In genomic region chrX:21952624-21953023, GRCh38 we compare ENCODE assay signal across 24 cellular contexts. TPM values are rescaled to one million over a fixed set of nuclear protein-coding genes. Genes with fewer than 3 reads are reported as not detected.
DNase-seq lines count a peak whose midpoint lies in the region; ATAC-seq and TF ChIP-seq lines count a peak whose summit lies in the region.
"Had no signal": no experiment of that assay in that cellular context is flagged by ENCODE, and none has a peak within 500 bp of the region (broad histone marks: within the 10 kb centered on the region; RNA-seq: fewer than 3 reads in every experiment).

No MANE protein-coding gene starts in this region.

- H2BK15ac ChIP-seq in H9 (ENCODE audit: low read depth, low read length): no peak overlapping the region

- H4K8ac ChIP-seq in H9 (replicated peaks; ENCODE audit: insufficient read length, low read depth, low read length): no peak overlapping the region

- no peak overlapping the region for H3T11ph ChIP-seq in H9 (ENCODE audit: low read length)

- H3K56ac ChIP-seq in H9 (ENCODE audit: insufficient read length, low read depth, low read length): no peak overlapping the region

- H2AFZ ChIP-seq in H9 (ENCODE audit: low read length): no peak overlapping the region

- H3K14ac ChIP-seq in H9 (ENCODE audit: insufficient read depth, low read length): no peak overlapping the region

- no peaks in the 10 kb centered on the region for H3K36me3 ChIP-seq in testis (ENCODE audit: low read depth, missing control alignments)

- no peak overlapping the region for H2BK120ac ChIP-seq in H9 (ENCODE audit: low read depth, low read length, poor library complexity, severe bottlenecking)

- H3K4me1 ChIP-seq in H9 (ENCODE audit: insufficient read depth, low read length): peaks cover 5% of the 10 kb centered on the region; the same call in 1 of the 2 replicates
- H3K4me1 ChIP-seq in testis: no peaks in the 10 kb centered on the region
- H3K4me1 ChIP-seq: SJCRH30 had no signal

- no peak for TF ChIP-seq POLR2A in erythroblast (IDR thresholded peaks at IDR 0.05; ENCODE audit: low read length)
- no peak for TF ChIP-seq POLR2A in testis (IDR thresholded peaks at IDR 0.05)

- H3K27ac Mint-ChIP-seq in H9 (peak overlapping the region; percentile 71 to 93 (median 87)), WTC11 (peak overlapping the region; percentile 78), nephron progenitor cell (peak overlapping the region; percentile 97)

- no peak overlapping the region for H3K18ac ChIP-seq in H9 (ENCODE audit: insufficient read length, low read depth, low read length)

- H3K9ac ChIP-seq in H9 (ENCODE audit: extremely low read depth, insufficient read length, low read length): no peak overlapping the region
- H3K9ac ChIP-seq: KMS-11 had no signal

- H2BK20ac ChIP-seq in H9 (ENCODE audit: low read depth, low read length, poor library complexity, severe bottlenecking): no peak overlapping the region

- CTCF ChIA-PET in WTC11 (lab: Charles Lee): no interaction called here

- no peak overlapping the region for H4K91ac ChIP-seq in H9 (ENCODE audit: insufficient read length, low read depth, low read length)

- no peaks in the 10 kb centered on the region for H3K27me3 ChIP-seq in H9 (ENCODE audit: insufficient read depth, low read length)
- H3K27me3 ChIP-seq in testis: no peaks in the 10 kb centered on the region
- H3K27me3 ChIP-seq: SJCRH30 had no signal

- H3K79me1 ChIP-seq in H9 (ENCODE audit: insufficient read depth, low read depth, low read length, poor library complexity, severe bottlenecking): no peaks in the 10 kb centered on the region

- peaks cover 11 to 41% (median 30%) of the 10 kb centered on the region in 3 experiments for H3K36me3 Mint-ChIP-seq in H9 (ENCODE audit: insufficient read depth in 1 of 3, low read depth in 3 of 3)
- no peaks in the 10 kb centered on the region for H3K36me3 Mint-ChIP-seq in WTC11
- peaks cover 61% of the 10 kb centered on the region for H3K36me3 Mint-ChIP-seq in nephron progenitor cell (ENCODE audit: low read depth)

- POLR2A ChIA-PET in WTC11 (lab: Charles Lee): no interaction called here

- intact Hi-C loops in testis (cut with DNase I; ENCODE audit: low total_unique reads): no loop called here

- H3K27ac ChIP-seq in H9 (ENCODE audit: insufficient read length, low read depth, low read length): no peak overlapping the region
- no peak overlapping the region for H3K27ac ChIP-seq in testis
- H3K27ac ChIP-seq: KMS-11, SJCRH30 had no signal

- H3K9me3 ChIP-seq in H9 (ENCODE audit: control insufficient read depth, low read depth, low read length) (peaks cover 9% of the 10 kb centered on the region), testis (no peaks in the 10 kb centered on the region)
- H3K9me3 ChIP-seq: SJCRH30 had no signal

- H2BK12ac ChIP-seq in H9 (ENCODE audit: insufficient read length, low read depth, low read length): no peak overlapping the region

- no peak overlapping the region for H3K4me3 ChIP-seq in testis
- H3K4me3 ChIP-seq: SJCRH30 had no signal

- WGBS in H9 (ENCODE audit: extremely low coverage, insufficient read length, low lambda C conversion rate): no CpG with 5 or more reads among the region's 6 CpGs
- WGBS in testis, 2 donors: 29 to 64% methylated on average over 2 to 6 of the region's 6 CpGs

- no peak overlapping the region for H2BK5ac ChIP-seq in H9 (ENCODE audit: insufficient read length, low read length)

- peaks cover 69 to 74% of the 10 kb centered on the region in 2 experiments for H3K4me1 Mint-ChIP-seq in H9
- H3K4me1 Mint-ChIP-seq in WTC11: peaks cover 64% of the 10 kb centered on the region
- H3K4me1 Mint-ChIP-seq in nephron progenitor cell: peaks cover 66% of the 10 kb centered on the region

- no peak overlapping the region for H4K5ac ChIP-seq in H9 (ENCODE audit: insufficient read length, low read depth, low read length)

- H3K27me3 Mint-ChIP-seq in H9 (ENCODE audit: low read depth) (no peaks in the 10 kb centered on the region), WTC11 (ENCODE audit: low read depth) (no peaks in the 10 kb centered on the region), nephron progenitor cell (ENCODE audit: low read depth, poor library complexity) (no peaks in the 10 kb centered on the region)
- H3K27me3 Mint-ChIP-seq: CD4-positive, alpha-beta memory T cell had no signal

- H3K79me2 ChIP-seq in H9 (ENCODE audit: insufficient read depth, low read length): peaks cover 76% of the 10 kb centered on the region

- H2AK5ac ChIP-seq in H9 (ENCODE audit: insufficient read length, low read length): no peak overlapping the region

- no peak overlapping the region for H3K4ac ChIP-seq in H9 (ENCODE audit: low read depth, low read length)

- peaks cover 3 to 33% of the 10 kb centered on the region in 2 experiments for H3K9me3 Mint-ChIP-seq in H9
- no peaks in the 10 kb centered on the region for H3K9me3 Mint-ChIP-seq in WTC11
- peaks cover 19% of the 10 kb centered on the region for H3K9me3 Mint-ChIP-seq in nephron progenitor cell

- H3K23me2 ChIP-seq in H9 (ENCODE audit: insufficient read length, low read depth, low read length, poor library complexity, severe bottlenecking): no peaks in the 10 kb centered on the region

- no peak overlapping the region for H3K4me2 ChIP-seq in H9 (ENCODE audit: insufficient read depth, insufficient read length, low read length)
- H3K4me2 ChIP-seq: KMS-11 had no signal

- ATAC-seq in WTC11 (no peak), HG03571 (IDR thresholded peaks at IDR 0.05; ENCODE audit: unreplicated experiment) (no peak)
- ATAC-seq: PC-3 had no signal

- H4K20me1 ChIP-seq in H9 (ENCODE audit: control insufficient read depth, insufficient read depth, insufficient read length): no peaks in the 10 kb centered on the region

- TF ChIP-seq CTCF in H9 (conservative IDR thresholded peaks at IDR 0.05) (no peak), WTC11 (IDR thresholded peaks at IDR 0.05) (no peak), nephron progenitor cell (IDR thresholded peaks at IDR 0.05) (no peak), testis (IDR thresholded peaks at IDR 0.05) (no peak)

- no peak overlapping the region for H3K23ac ChIP-seq in H9 (ENCODE audit: insufficient read length, low read depth, low read length)

- DNase-seq in H9 (no peak), WTC11 (ENCODE audit: low spot score) (no peak), erythroblast (lab: John Stamatoyannopoulos, UW) (peak; percentile 1 to 6), nephron progenitor cell (no peak), KG1 (lab: John Stamatoyannopoulos, UW) (no peak), DMS153 treated with DMSO at 0.1 percent for 48 hours (lab: John Stamatoyannopoulos, UW; ENCODE audit: unreplicated experiment) (no peak), testis (no peak)
- DNase-seq: C1 segment of cervical spinal cord; CD4-positive, alpha-beta memory T cell; COR-L47; DMS 273 treated with DMSO at 0.1 percent for 48 hours; H7; NCI-H1048; NCI-H1417; NCI-H1694; NCI-H2029 treated with DMSO at 0.1 percent for 48 hours; NCI-H446 treated with DMSO at 0.1 percent for 48 hours; NCI-H526; NCI-H82; NK-92 treated with Interleukin-12 subunit alpha and Interleukin-12 subunit beta, amount 100 ng/mL, for 24 hours; PC-3; SJCRH30 had no signal

- peak overlapping the region in 1 of 2 experiments; percentile 7; a peak in 1 of 5 replicates for H3K4me3 Mint-ChIP-seq in H9
- H3K4me3 Mint-ChIP-seq in WTC11: 0 out of 2 replicates have a peak overlapping the region, but pooled peaks have one; percentile 12
- peak overlapping the region; percentile 16 for H3K4me3 Mint-ChIP-seq in nephron progenitor cell
- H3K4me3 Mint-ChIP-seq: CD4-positive, alpha-beta memory T cell had no signal

TF ChIP-seq in WTC11, 78 proteins besides CTCF, POLR2A, EP300 and RAD21 (continues in another document):
- TF ChIP-seq ZSCAN18 (CRISPR knock-in tag; IDR thresholded peaks at IDR 0.05) (no peak), ZNF425 (CRISPR knock-in tag; conservative IDR thresholded peaks at IDR 0.05) (no peak)

RNA-seq across cellular contexts. Expression of gene SMS, which starts 12.1 kb away (rescaled TPM):
- total RNA-seq in H9 (2021): 411 and 415 TPM in 2 replicates
- 170 to 173 TPM (median 172 TPM) in 3 replicates for total RNA-seq in WTC11 (2021)
- 10 to 100 TPM; 35.7 to 38.8 TPM for total RNA-seq in testis
- polyA plus RNA-seq in testis (ENCODE audit: insufficient read depth, low read depth, low replicate concordance): 49.8 TPM

Comparison
In these comparisons a context has a peak if more than half of its experiments do, and no peak if none do; other contexts are left out.
1. DNase-seq: peak in erythroblast (2 of 2); none in H9 (single experiment), WTC11 (single experiment), nephron progenitor cell (single experiment), KG1 (single experiment), DMS153 treated with DMSO at 0.1 percent for 48 hours (single experiment) and testis (single experiment).
2. Peak in every context shown above with its lines, with median percentiles within 50 percentile points of each other: H3K27ac Mint-ChIP-seq.